ENCODE assay signal across 8 cellular contexts in genomic region chr1:180415985-180416633, GRCh38.
A peak's percentile ranks its signal among the peaks of the same experiment; 100 is the strongest.
DNase-seq lines count a peak whose midpoint lies in the region; TF ChIP-seq lines count a peak whose summit lies in the region.

No MANE protein-coding gene starts in this region.

- intact Hi-C loops in stomach (cut with DNase I; ENCODE audit: low total_unique reads) = no loop called here
- intact Hi-C loops in activated T-helper 2 cell treated with anti-CD3 and anti-CD28 coated beads, Interferon-gamma antibody, Interleukin-2, Interleukin-4, amounts not matched to agents 10 μg/mL and 5 μg/mL and 100 μg/mL, durations not matched to agents 14 hours and 24 hours and 36 hours (cut with micrococcal nuclease) = loop anchor here (1.0 kb wide), 1 partner anchor 164 kb away; no protein-coding TSS in a partner anchor

- TF ChIP-seq EP300 in stomach (IDR thresholded peaks at IDR 0.05) (no peak), suprapubic skin (IDR thresholded peaks at IDR 0.05) (no peak)

- peak; percentile 73 for TF ChIP-seq CTCF in LNCaP clone FGC (IDR thresholded peaks at IDR 0.05; ENCODE audit: control insufficient read depth, extremely low read depth, insufficient read depth)
- peak; percentile 62 for TF ChIP-seq CTCF in fibroblast of the aortic adventitia (IDR thresholded peaks at IDR 0.05; ENCODE audit: insufficient read depth, low read length)
- TF ChIP-seq CTCF in stomach (IDR thresholded peaks at IDR 0.05) = peak in 4 of 7 experiments; percentile 35 to 51 (median 46)
- TF ChIP-seq CTCF in suprapubic skin (IDR thresholded peaks at IDR 0.05) = peak in 1 of 2 donors; percentile 6

- 66 to 79% (median 77%) methylated on average over 2 of the region's 2 CpGs for WGBS in stomach, 5 donors
- WGBS in suprapubic skin = 88% methylated on average over 2 of the region's 2 CpGs

- H3K27me3 ChIP-seq in stomach (no peaks in the 10 kb centered on the region), suprapubic skin (no peaks in the 10 kb centered on the region)

- no peaks in the 10 kb centered on the region for H3K4me1 ChIP-seq in stomach
- no peaks in the 10 kb centered on the region for H3K4me1 ChIP-seq in suprapubic skin

- no peak overlapping the region for H3K4me3 Mint-ChIP-seq in activated T-helper 2 cell treated with anti-CD3 and anti-CD28 coated beads, Interferon-gamma antibody, Interleukin-2, Interleukin-4, amounts not matched to agents 10 μg/mL and 5 μg/mL and 100 μg/mL, durations not matched to agents 14 hours and 24 hours and 36 hours (ENCODE audit: low read depth)

- H3K4me1 Mint-ChIP-seq in activated T-helper 2 cell treated with anti-CD3 and anti-CD28 coated beads, Interferon-gamma antibody, Interleukin-2, Interleukin-4, amounts not matched to agents 10 μg/mL and 5 μg/mL and 100 μg/mL, durations not matched to agents 14 hours and 24 hours and 36 hours (ENCODE audit: low read depth) = no peaks in the 10 kb centered on the region

- H3K27ac Mint-ChIP-seq in activated T-helper 2 cell treated with anti-CD3 and anti-CD28 coated beads, Interferon-gamma antibody, Interleukin-2, Interleukin-4, amounts not matched to agents 10 μg/mL and 5 μg/mL and 100 μg/mL, durations not matched to agents 14 hours and 24 hours and 36 hours = no peak overlapping the region

- no peak overlapping the region for H3K27ac ChIP-seq in stomach
- H3K27ac ChIP-seq in suprapubic skin = no peak overlapping the region

- TF ChIP-seq POLR2A in stomach (IDR thresholded peaks at IDR 0.05) (no peak), suprapubic skin (IDR thresholded peaks at IDR 0.05) (no peak)

- no peaks in the 10 kb centered on the region for H3K9me3 ChIP-seq in stomach
- no peaks in the 10 kb centered on the region for H3K9me3 ChIP-seq in suprapubic skin

- no peaks in the 10 kb centered on the region for H3K27me3 Mint-ChIP-seq in activated T-helper 2 cell treated with anti-CD3 and anti-CD28 coated beads, Interferon-gamma antibody, Interleukin-2, Interleukin-4, amounts not matched to agents 10 μg/mL and 5 μg/mL and 100 μg/mL, durations not matched to agents 14 hours and 24 hours and 36 hours (ENCODE audit: low read depth)

- H3K4me3 ChIP-seq in LNCaP clone FGC (ENCODE audit: low read depth, low read length) (no peak overlapping the region), fibroblast of the aortic adventitia (ENCODE audit: low read depth, low read length) (no peak overlapping the region), stomach (no peak overlapping the region), suprapubic skin (no peak overlapping the region)

- DNase-seq in DMS79 treated with DMSO at 0.1 percent for 48 hours (lab: John Stamatoyannopoulos, UW) (peak; percentile 69), LNCaP clone FGC (ENCODE audit: low read depth) (peak; percentile 17), RPMI7951 (ENCODE audit: low read depth) (peak; percentile 34), fibroblast of the aortic adventitia (ENCODE audit: low read depth) (peak; percentile 64), stomach (no peak), suprapubic skin (ENCODE audit: low spot score in 2 of 2) (no peak)
- no peak for DNase-seq in activated T-helper 2 cell treated with anti-CD3 and anti-CD28 coated beads, Interferon-gamma antibody, Interleukin-2, Interleukin-4, amounts not matched to agents 10 μg/mL and 5 μg/mL and 100 μg/mL, durations not matched to agents 14 hours and 24 hours and 36 hours (ENCODE audit: low spot score)
- DNase-seq in activated CD4-positive, alpha-beta T cell treated with anti-CD3 and anti-CD28 coated beads, Interleukin-2, amount 50 U/mL, for 48 hours = no peak

- H3K9me3 Mint-ChIP-seq in activated T-helper 2 cell treated with anti-CD3 and anti-CD28 coated beads, Interferon-gamma antibody, Interleukin-2, Interleukin-4, amounts not matched to agents 10 μg/mL and 5 μg/mL and 100 μg/mL, durations not matched to agents 14 hours and 24 hours and 36 hours = peaks cover 7% of the 10 kb centered on the region

- peaks cover 0 to 31% (median 19%) of the 10 kb centered on the region in 4 donors for H3K36me3 ChIP-seq in stomach
- peaks cover 14% of the 10 kb centered on the region for H3K36me3 ChIP-seq in suprapubic skin

- H3K36me3 Mint-ChIP-seq in activated T-helper 2 cell treated with anti-CD3 and anti-CD28 coated beads, Interferon-gamma antibody, Interleukin-2, Interleukin-4, amounts not matched to agents 10 μg/mL and 5 μg/mL and 100 μg/mL, durations not matched to agents 14 hours and 24 hours and 36 hours (ENCODE audit: low read depth) = peaks cover 15% of the 10 kb centered on the region

Comparison
In these comparisons a context has a peak if more than half of its experiments do, and no peak if none do; other contexts are left out.
1. DNase-seq: peak in DMS79 treated with DMSO at 0.1 percent for 48 hours (single experiment), LNCaP clone FGC (single experiment), RPMI7951 (single experiment) and fibroblast of the aortic adventitia (single experiment); none in stomach (single experiment), suprapubic skin (0 of 2), activated T-helper 2 cell treated with anti-CD3 and anti-CD28 coated beads, Interferon-gamma antibody, Interleukin-2, Interleukin-4, amounts not matched to agents 10 μg/mL and 5 μg/mL and 100 μg/mL, durations not matched to agents 14 hours and 24 hours and 36 hours (single experiment) and activated CD4-positive, alpha-beta T cell treated with anti-CD3 and anti-CD28 coated beads, Interleukin-2, amount 50 U/mL, for 48 hours (0 of 2).